In the genomic region with DNA sequence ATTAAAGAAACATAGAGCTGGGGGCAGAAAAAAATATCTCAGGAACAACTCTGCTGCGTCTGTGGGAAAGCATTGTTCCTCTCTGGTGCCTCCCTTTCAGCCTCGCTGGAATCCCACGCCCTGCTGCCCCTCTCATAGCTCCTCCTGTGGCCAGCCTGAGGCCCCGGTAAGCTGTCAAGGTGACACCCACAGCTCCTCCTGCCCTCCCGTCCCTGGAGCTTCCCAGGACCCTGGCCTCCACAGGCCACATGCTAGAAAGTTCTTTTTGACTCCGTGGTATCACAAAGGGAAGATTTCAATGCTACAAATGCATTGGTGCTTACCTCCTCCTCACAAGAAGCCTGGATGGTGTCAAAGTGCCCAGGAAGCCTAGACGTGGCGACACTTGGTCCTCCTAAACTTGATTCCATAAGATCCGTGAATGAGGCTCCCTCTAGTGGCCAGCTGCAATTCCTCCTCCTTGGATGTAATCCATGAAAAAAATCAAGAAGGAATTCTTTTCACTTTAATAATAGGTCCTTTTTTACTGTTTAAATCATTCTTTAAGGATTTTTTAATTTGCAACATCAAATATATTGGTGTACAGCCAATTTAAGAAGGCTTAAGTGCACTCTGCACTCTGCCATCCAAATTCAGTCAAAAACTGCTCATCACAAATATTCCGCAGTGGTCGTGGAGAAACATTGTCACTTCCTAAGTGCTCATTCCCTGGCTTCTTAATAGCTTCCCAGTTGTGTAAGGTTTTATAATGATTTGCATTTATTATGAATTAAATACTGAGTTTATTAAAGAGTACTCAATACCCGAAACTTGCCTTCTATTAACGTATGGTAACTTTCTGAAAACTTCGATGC, we compare ENCODE assay signal across 8 cellular contexts.
DNase-seq lines count a peak whose midpoint lies in the region; ATAC-seq and TF ChIP-seq lines count a peak whose summit lies in the region.

No MANE protein-coding gene starts in this region.

- H3K27me3 ChIP-seq in colonic mucosa (no peaks in the 10 kb centered on the region), left lung (no peaks in the 10 kb centered on the region)

- TF ChIP-seq CTCF in AG04449 (IDR thresholded peaks at IDR 0.05; ENCODE audit: insufficient read depth, low read length, missing control alignments) (peak; percentile 83), GM12874 (IDR thresholded peaks at IDR 0.05; ENCODE audit: insufficient read depth, low read depth, low read length) (peak; percentile 75), colonic mucosa (IDR thresholded peaks at IDR 0.05) (peak; percentile 93), left lung (IDR thresholded peaks at IDR 0.05) (peak; percentile 76 to 87)

- H3K4me1 ChIP-seq in colonic mucosa (no peaks in the 10 kb centered on the region), left lung (no peaks in the 10 kb centered on the region)

- DNase-seq in AG04449 (ENCODE audit: low read depth, low spot score), result peak; percentile 17
- DNase-seq in NCI-H1417 (lab: John Stamatoyannopoulos, UW), result peak; percentile 76 to 93 (median 80)
- peak; percentile 29 to 65 for DNase-seq in SW 1271 (lab: John Stamatoyannopoulos, UW)
- DNase-seq in colonic mucosa, result peak; percentile 73
- DNase-seq in left lung, result peak in 1 of 2 donors; percentile 58
- peak; percentile 7 for DNase-seq in stimulated activated CD8-positive, alpha-beta memory T cell treated with anti-CD3 and anti-CD28 coated beads, Interleukin-15, amount 100 ng/mL, for 1 hour (ENCODE audit: low read depth)

- CTCF ChIA-PET in AG04449 (lab: Yijun Ruan, JAX), result interaction anchor here (0.7 to 4.7 kb wide), 15 partner anchors 9 to 980 kb away, joined by 3 to 56 read pairs (median 5); no protein-coding TSS in a partner anchor

- intact Hi-C loops in colonic mucosa (cut with DNase I), result loop anchor here (5.0 kb wide), 1 partner anchor 484 kb away; no protein-coding TSS in a partner anchor
- intact Hi-C loops in left lung (cut with DNase I), result no loop called here

- H3K9me3 ChIP-seq in colonic mucosa (no peaks in the 10 kb centered on the region), left lung (no peaks in the 10 kb centered on the region)

- H3K9ac ChIP-seq in colonic mucosa (ENCODE audit: low read depth in 2 of 2, low read length in 2 of 2), result no peak overlapping the region

- POLR2A ChIA-PET in AG04449 (lab: Yijun Ruan, JAX), result no interaction called here

- no peaks in the 10 kb centered on the region for H3K36me3 ChIP-seq in colonic mucosa
- no peaks in the 10 kb centered on the region for H3K36me3 ChIP-seq in left lung

- ATAC-seq in left lung, result peak; percentile 82
- no peak for ATAC-seq in activated CD4-positive, CD25-positive, alpha-beta regulatory T cell treated with anti-CD3 and anti-CD28 coated beads, Interleukin-2, amount 50 U/mL, for 24 hours

- no peak overlapping the region for H3K27ac ChIP-seq in colonic mucosa
- no peak overlapping the region for H3K27ac ChIP-seq in left lung

- H3K4me3 ChIP-seq in AG04449 (ENCODE audit: low read depth, low read length) (no peak overlapping the region), colonic mucosa (no peak overlapping the region), left lung (no peak overlapping the region)
